In genomic region chr10:98309366-98310355, GRCh38 we compare ENCODE assay signal across 8 cellular contexts. TPM values are rescaled to one million over a fixed set of nuclear protein-coding genes. Genes with fewer than 3 reads are reported as not detected.
A peak's percentile ranks its signal among the peaks of the same experiment; 100 is the strongest.
DNase-seq lines count a peak whose midpoint lies in the region; ATAC-seq, FAIRE-seq and TF ChIP-seq lines count a peak whose summit lies in the region.

No MANE protein-coding gene starts in this region.

- H3F3A ChIP-seq in GM23338 (replicated peaks; ENCODE audit: low read depth): no peaks in the 10 kb centered on the region

- TF ChIP-seq RAD21 in K562 (CRISPR knock-in tag; conservative IDR thresholded peaks at IDR 0.05 in 1 of 2, IDR thresholded peaks at IDR 0.05 in 1 of 2): peak; percentile 77 to 81

- BruUV-seq in K562 (replicated peaks; lab: Mats Ljungman, UMichigan): no TSS peak

- H2AFZ ChIP-seq in GM23338: peak overlapping the region; percentile 100
- H2AFZ ChIP-seq in K562 (ENCODE audit: low read depth, low read length): no peak overlapping the region

- in situ Hi-C loops in K562 (cut with MboI): loop anchor here (5.0 to 25.0 kb wide), 2 partner anchors 142 to 397 kb away; no protein-coding TSS in a partner anchor

- no peak overlapping the region for H3K27ac ChIP-seq in GM23338 (ENCODE audit: low read depth)
- no peak overlapping the region for H3K27ac ChIP-seq in K562 (ENCODE audit: extremely low read depth, low read depth, low read length)
- H3K27ac ChIP-seq in rectal smooth muscle tissue (ENCODE audit: low read depth, low read length): no peak overlapping the region

- H3K36me3 ChIP-seq in GM23338 (ENCODE audit: insufficient read depth) (no peaks in the 10 kb centered on the region), K562 (ENCODE audit: control insufficient read depth, insufficient read depth, low read length) (no peaks in the 10 kb centered on the region), rectal smooth muscle tissue (ENCODE audit: control insufficient read depth, insufficient read depth, low read length) (no peaks in the 10 kb centered on the region)

- H3K27ac Mint-ChIP-seq in GM23338: no peak overlapping the region

- WGBS in K562 (ENCODE audit: insufficient coverage, low coverage, missing lambda C conversion rate): under 1% methylated on average over 16 of the region's 21 CpGs

- no peaks in the 10 kb centered on the region for H3K9me3 ChIP-seq in K562 (replicated peaks; ENCODE audit: control insufficient read depth, insufficient read depth, low read depth, low read length)

- peak overlapping the region; percentile 67 for H3K4me3 Mint-ChIP-seq in GM23338

- H3K4me1 ChIP-seq in GM23338 (ENCODE audit: insufficient read depth): peaks cover 7% of the 10 kb centered on the region; the same call in 1 of the 2 replicates
- H3K4me1 ChIP-seq in K562 (replicated peaks in 1 of 2; ENCODE audit: control insufficient read depth in 2 of 2, insufficient read depth in 2 of 2, low read length in 2 of 2): no peaks in the 10 kb centered on the region; a peak in 2 of 5 replicates
- H3K4me1 ChIP-seq in rectal smooth muscle tissue (ENCODE audit: control insufficient read depth, insufficient read depth, low read length): peaks cover 7% of the 10 kb centered on the region

- H3K79me2 ChIP-seq in GM23338 (replicated peaks; ENCODE audit: insufficient read depth) (no peaks in the 10 kb centered on the region), K562 (ENCODE audit: control insufficient read depth, insufficient read depth, low read length) (no peaks in the 10 kb centered on the region)

- TF ChIP-seq EP300 in K562 (IDR thresholded peaks at IDR 0.05; ENCODE audit: low read length): no peak

- DNase-seq in Ammon's horn (ENCODE audit: low spot score) (peak; percentile 86), GM23338 (ENCODE audit: low spot score) (peak; percentile 85), NCI-H524 treated with DMSO at 0.1 percent for 48 hours (lab: John Stamatoyannopoulos, UW) (peak; percentile 57), K562 (ENCODE audit: extremely low read depth in 1 of 4, low spot score in 3 of 4) (peak; percentile 48 to 69 (median 56)), hippocampal formation (lab: John Stamatoyannopoulos, UW) (peak; percentile 61 to 64)

- H3K4me3 ChIP-seq in GM23338 (peak overlapping the region; percentile 50), K562 (no peak overlapping the region), rectal smooth muscle tissue (ENCODE audit: low read length) (peak overlapping the region; percentile 47)

- POLR2A ChIA-PET in K562 (lab: Yijun Ruan, JAX): interaction anchor here (0.8 to 1.4 kb wide), 3 partner anchors 46 to 139 kb away, joined by 3 to 8 read pairs (median 5); no protein-coding TSS in a partner anchor

- no peaks in the 10 kb centered on the region for H3K36me3 Mint-ChIP-seq in GM23338 (ENCODE audit: low read depth)

- H3K4me2 ChIP-seq in GM23338 (peak overlapping the region; percentile 75), K562 (ENCODE audit: insufficient read depth, low read length) (no peak overlapping the region)

- H4K20me1 ChIP-seq in GM23338 (replicated peaks; ENCODE audit: insufficient read depth) (no peaks in the 10 kb centered on the region), K562 (replicated peaks; ENCODE audit: control insufficient read depth, insufficient read depth, low read length) (peaks cover 3% of the 10 kb centered on the region; the same call in 1 of the 2 replicates)

- H3K9me2 ChIP-seq in GM23338 (ENCODE audit: insufficient read depth): no peaks in the 10 kb centered on the region

- peak; percentile 56 for FAIRE-seq in K562 (lab: Jason Lieb, UNC)

- no peaks in the 10 kb centered on the region for H3K9me1 ChIP-seq in K562 (ENCODE audit: control insufficient read depth, insufficient read depth, low read length)

- intact Hi-C loops in K562 (cut with micrococcal nuclease): loop anchor here (1.0 to 10.0 kb wide), 3 partner anchors 67 to 395 kb away; no protein-coding TSS in a partner anchor

- H3K27me3 Mint-ChIP-seq in GM23338 (ENCODE audit: insufficient read depth, low read depth, poor library complexity): peaks cover 5% of the 10 kb centered on the region

- H3K9me3 Mint-ChIP-seq in GM23338: no peaks in the 10 kb centered on the region; the same call in 2 of the 3 replicates

- ATAC-seq in GM23338: peak; percentile 96
- ATAC-seq in K562: peak; percentile 97
- ATAC-seq in HG02840 (IDR thresholded peaks at IDR 0.05; ENCODE audit: low FRiP score, unreplicated experiment): no peak
- no peak for ATAC-seq in HG03108 (IDR thresholded peaks at IDR 0.05; ENCODE audit: unreplicated experiment)

- CTCF ChIA-PET in K562 (lab: Yijun Ruan, JAX; ENCODE audit: low intra/inter-chr PET ratio): interaction anchor here (0.6 to 1.9 kb wide), 3 partner anchors 67 to 284 kb away, joined by 3 to 5 read pairs (median 5); no protein-coding TSS in a partner anchor

- TF ChIP-seq CTCF in GM23338 (conservative IDR thresholded peaks at IDR 0.05; ENCODE audit: low read depth in 2 of 2): peak; percentile 76 to 94
- TF ChIP-seq CTCF in K562 (IDR thresholded peaks at IDR 0.05 in 2 of 3, conservative IDR thresholded peaks at IDR 0.05 in 1 of 3; ENCODE audit: insufficient read depth in 2 of 3, low read depth in 1 of 3, low read length in 3 of 3): peak; percentile 73 to 74 (median 74)

- H3K4me1 Mint-ChIP-seq in GM23338: peaks cover 17% of the 10 kb centered on the region

- no peak for TF ChIP-seq POLR2A in K562 (conservative IDR thresholded peaks at IDR 0.05)

- H3K9ac ChIP-seq in K562 (ENCODE audit: insufficient read depth in 1 of 2, low read depth in 2 of 2, low read length in 2 of 2) (peak overlapping the region in 1 of 2 experiments; percentile 31; a peak in 1 of 4 replicates), rectal smooth muscle tissue (ENCODE audit: low read length) (no peak overlapping the region)

- H3K27me3 ChIP-seq in GM23338 (ENCODE audit: insufficient read depth) (no peaks in the 10 kb centered on the region), K562 (ENCODE audit: control insufficient read depth in 2 of 2, insufficient read depth in 2 of 2, low read length in 2 of 2) (peaks cover 2 to 35% of the 10 kb centered on the region in 2 experiments; a peak in 2 of 5 replicates), rectal smooth muscle tissue (ENCODE audit: control insufficient read depth, insufficient read depth, low read length) (no peaks in the 10 kb centered on the region)

TF ChIP-seq in K562, 482 proteins besides CTCF, POLR2A, EP300 and RAD21:
- 0 out of 2 replicates have a peak, but pooled peaks have one; percentile 11 for TF ChIP-seq RAD51 (IDR thresholded peaks at IDR 0.05; ENCODE audit: borderline replicate concordance, low read depth)
- no peak for TF ChIP-seq THRAP3 (IDR thresholded peaks at IDR 0.05; ENCODE audit: borderline replicate concordance)
- TF ChIP-seq HNRNPLL (IDR thresholded peaks at IDR 0.05; ENCODE audit: low read depth, low read length, poor library complexity, severe bottlenecking): peak; percentile 17
- peak; percentile 57 for TF ChIP-seq SMC3 (conservative IDR thresholded peaks at IDR 0.05; ENCODE audit: insufficient read depth, low read depth, low read length)
- no peak for TF ChIP-seq RBM25 (IDR thresholded peaks at IDR 0.05; ENCODE audit: low read depth, low read length, severe bottlenecking)
- TF ChIP-seq MAX (CRISPR knock-in tag; IDR thresholded peaks at IDR 0.05): 0 out of 2 replicates have a peak, but pooled peaks have one; percentile 5
- TF ChIP-seq RBM34 (IDR thresholded peaks at IDR 0.05; ENCODE audit: borderline replicate concordance, insufficient read depth, low read length): no peak
- TF ChIP-seq KLF10 (CRISPR knock-in tag; IDR thresholded peaks at IDR 0.05): no peak
- peak; percentile 67 for TF ChIP-seq DEAF1 (CRISPR knock-in tag; IDR thresholded peaks at IDR 0.05)
- peak; percentile 52; the same call in 1 of the 2 replicates for TF ChIP-seq STAG1 (CRISPR knock-in tag; IDR thresholded peaks at IDR 0.05; ENCODE audit: borderline replicate concordance)
TF ChIP-seq in K562: peak in this region for 6.

RNA-seq across cellular contexts. Expression of gene LOXL4, which starts 41.7 kb away (rescaled TPM):
- total RNA-seq in GM23338 (2014; rRNA removed; shearing (Covaris generic)): 0.23 and 0.38 TPM in 2 replicates
- polyA plus RNA-seq in GM23338 (2016; fragmentation: Nextera tagmentation; extraction: Ambion mirVana) (0.16 and 0.21 TPM in 2 replicates), K562 (2011; rRNA removed) (0.35 and 0.39 TPM in 2 replicates), K562 (2014; fragmentation: Illumina TruSeq; extraction: Trizol) (0.03 and 0.04 TPM in 2 replicates), K562 (2014; fragmentation: Nextera tagmentation; extraction: Ambion mirVana) (under 1 TPM in 1 of 2 experiments, not detected in 1; 0.04 TPM), K562 (2014; rRNA removed) (0.05 and 0.07 TPM in 2 replicates)
- total RNA-seq in K562 (2011; cell fraction: chromatin; rRNA removed; ENCODE audit: low replicate concordance): 0.35 and 1.1 TPM in 2 replicates
- total RNA-seq in K562 (2011; cell fraction: nucleolus; rRNA removed): 0.92 and 1.2 TPM in 2 replicates
- 0.53 and 0.95 TPM in 2 replicates for total RNA-seq in K562 (2011; cell fraction: nucleoplasm; rRNA removed)
- total RNA-seq in K562 (2014; rRNA removed) (0.04 and 0.09 TPM in 2 replicates), K562 (2014; rRNA removed; fragmentation: Illumina TruSeq; extraction: Trizol) (0.06 TPM in 1 of 2 replicates, not detected in the other), K562 (2015; rRNA removed; fragmentation: Illumina TruSeq; extraction: Trizol) (not detected in 2 replicates), K562 (2021) (0.04 and 0.13 TPM in 2 replicates)
- 0.47 and 0.58 TPM in 2 replicates for polyA plus RNA-seq in K562 (2011; cell fraction: cytosol; rRNA removed)
- 0.76 and 1.2 TPM in 2 replicates for polyA plus RNA-seq in K562 (2011; cell fraction: nucleus; rRNA removed)
- polyA plus RNA-seq in K562 (2012): 0.16 and 0.83 TPM in 2 replicates
- 0.21 and 0.24 TPM in 2 replicates for polyA minus RNA-seq in K562 (2011; rRNA and poly(A)+ RNA removed)
- polyA minus RNA-seq in K562 (2011; cell fraction: cytosol; rRNA and poly(A)+ RNA removed): 0.48 TPM in 1 of 2 replicates, not detected in the other
- polyA minus RNA-seq in K562 (2011; cell fraction: nucleus; rRNA and poly(A)+ RNA removed): 0.22 and 0.27 TPM in 2 replicates

Comparison
In these comparisons a context has a peak if more than half of its experiments do, and no peak if none do; other contexts are left out.
1. ATAC-seq: peak in GM23338 (single experiment) and K562 (single experiment); none in HG02840 (single experiment) and HG03108 (single experiment).
2. Peak in every context shown above with its lines, with median percentiles within 50 percentile points of each other: DNase-seq.